8 cellular contexts compared by ENCODE assay signal in the genomic region with DNA sequence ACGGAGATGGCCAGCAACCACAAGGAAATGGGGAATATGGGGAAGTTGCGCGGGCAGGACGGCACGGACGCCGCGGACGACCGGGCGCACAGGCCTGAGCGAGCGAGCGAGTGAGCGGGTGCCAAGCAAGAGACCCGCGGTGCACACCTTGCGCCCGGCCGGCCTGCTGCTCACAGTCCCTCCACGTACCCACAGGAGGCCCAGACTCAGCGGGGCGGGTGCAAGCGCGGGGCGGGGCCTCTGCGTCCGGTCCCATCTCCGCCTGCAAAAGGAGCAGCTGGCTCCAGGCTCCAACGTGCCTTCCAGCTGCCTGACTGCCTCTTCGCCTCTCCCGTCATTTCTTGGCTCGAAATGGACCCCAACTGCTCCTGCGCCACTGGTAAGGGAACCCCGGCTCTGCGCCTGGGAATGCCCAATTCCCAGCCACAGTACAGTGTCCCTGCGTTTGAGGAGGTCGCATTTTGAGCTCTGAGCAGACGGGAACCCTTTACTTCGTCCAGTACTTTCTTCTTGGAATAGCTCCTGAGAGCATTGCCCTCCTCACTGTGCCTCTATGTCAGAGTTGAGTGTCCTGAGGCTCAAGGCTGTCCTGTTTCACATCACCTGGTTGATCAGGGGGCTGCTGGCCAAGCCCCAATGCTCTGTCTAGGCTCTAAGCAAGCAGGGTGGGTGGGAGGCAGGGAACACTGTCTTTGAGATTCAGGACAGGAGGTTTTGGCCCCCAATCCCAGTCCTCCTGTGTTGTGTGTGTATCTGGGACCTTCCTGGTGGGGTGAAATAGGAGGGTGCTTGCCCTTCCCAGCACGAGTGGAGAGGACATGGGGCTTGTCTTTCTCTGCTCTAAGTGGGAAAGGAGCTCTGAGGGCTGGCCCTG. TPM values are rescaled to one million over a fixed set of nuclear protein-coding genes. Genes with fewer than 3 reads are reported as not detected.
DNase-seq lines count a peak whose midpoint lies in the region; ATAC-seq, FAIRE-seq and TF ChIP-seq lines count a peak whose summit lies in the region.

No MANE protein-coding gene starts in this region.

- H3K4me2 ChIP-seq in keratinocyte (ENCODE audit: control insufficient read depth, extremely low read depth, insufficient read depth, low read depth, low read length), result peak overlapping the region; percentile 90
- H3K4me2 ChIP-seq in smooth muscle cell, result peak overlapping the region; percentile 86

- H3K9ac ChIP-seq in NT2/D1 (ENCODE audit: insufficient read length, low read depth) (peak overlapping the region; percentile 77), keratinocyte (ENCODE audit: control insufficient read depth, extremely low read depth, insufficient read depth, low read length) (peak overlapping the region; percentile 44), smooth muscle cell (ENCODE audit: low read depth) (no peak overlapping the region)

- DNase-seq in AG10803 (ENCODE audit: low read depth), result peak; percentile 75
- DNase-seq in NT2/D1 (ENCODE audit: low read depth, low spot score), result no peak
- peak; percentile 56 for DNase-seq in bronchial epithelial cell (ENCODE audit: low read depth)
- DNase-seq in keratinocyte (ENCODE audit: low read depth, low spot score), result no peak
- no peak for DNase-seq in smooth muscle cell (lab: John Stamatoyannopoulos, UW; ENCODE audit: unreplicated experiment)

- H3K9me3 ChIP-seq in NT2/D1 (ENCODE audit: insufficient read depth, low read length), result no peaks in the 10 kb centered on the region
- no peaks in the 10 kb centered on the region for H3K9me3 ChIP-seq in keratinocyte (ENCODE audit: control insufficient read depth, low read depth, low read length)
- no peaks in the 10 kb centered on the region for H3K9me3 ChIP-seq in smooth muscle cell (replicated peaks; ENCODE audit: low read depth)

- H3K27me3 ChIP-seq in NT2/D1 (ENCODE audit: insufficient read depth, insufficient read length) (peaks cover 33% of the 10 kb centered on the region), bronchial epithelial cell (ENCODE audit: control insufficient read depth, insufficient read depth, low read length) (no peaks in the 10 kb centered on the region), keratinocyte (ENCODE audit: control insufficient read depth, extremely low read depth, insufficient read depth, low read length) (no peaks in the 10 kb centered on the region), smooth muscle cell (ENCODE audit: low read depth) (peaks cover 42% of the 10 kb centered on the region)

- ATAC-seq in GM18498 (IDR thresholded peaks at IDR 0.05; ENCODE audit: unreplicated experiment) (no peak), HG03442 (IDR thresholded peaks at IDR 0.05; ENCODE audit: unreplicated experiment) (no peak), GM18909 (IDR thresholded peaks at IDR 0.05; ENCODE audit: poor library complexity, unreplicated experiment) (no peak)

- H3K36me3 ChIP-seq in NT2/D1 (ENCODE audit: insufficient read depth, insufficient read length, low read length) (no peaks in the 10 kb centered on the region), bronchial epithelial cell (ENCODE audit: control insufficient read depth, insufficient read depth, low read length) (no peaks in the 10 kb centered on the region), keratinocyte (ENCODE audit: control insufficient read depth in 2 of 2, extremely low read depth in 1 of 2, insufficient read depth in 2 of 2, low read length in 2 of 2) (no peaks in the 10 kb centered on the region), smooth muscle cell (ENCODE audit: low read depth) (no peaks in the 10 kb centered on the region)

- H3K4me3 ChIP-seq in AG10803 (ENCODE audit: low read length) (peak overlapping the region; percentile 49), NT2/D1 (ENCODE audit: insufficient read length, low read depth) (peak overlapping the region; percentile 67), bronchial epithelial cell (ENCODE audit: low read depth, low read length) (peak overlapping the region; percentile 32), keratinocyte (ENCODE audit: control insufficient read depth in 2 of 3, extremely low read depth in 1 of 3, insufficient read depth in 2 of 3, low read depth in 1 of 3, low read length in 3 of 3) (peak overlapping the region; percentile 30 to 71 (median 48)), smooth muscle cell (peak overlapping the region; percentile 41)

- H3K79me2 ChIP-seq in keratinocyte (ENCODE audit: control insufficient read depth, insufficient read depth, low read length) (no peaks in the 10 kb centered on the region), smooth muscle cell (ENCODE audit: low read depth) (no peaks in the 10 kb centered on the region)

- TF ChIP-seq CTCF in AG10803 (conservative IDR thresholded peaks at IDR 0.05; ENCODE audit: low read length) (no peak), bronchial epithelial cell (IDR thresholded peaks at IDR 0.05; ENCODE audit: insufficient read depth, low read length, severe bottlenecking) (no peak), keratinocyte (optimal IDR thresholded peaks at IDR 0.05 in 1 of 3, IDR thresholded peaks at IDR 0.05 in 1 of 3, conservative IDR thresholded peaks at IDR 0.05 in 1 of 3; ENCODE audit: extremely low read depth in 1 of 3, insufficient read depth in 2 of 3, low read length in 3 of 3) (no peak), smooth muscle cell (IDR thresholded peaks at IDR 0.05; ENCODE audit: borderline replicate concordance, insufficient read depth, poor library complexity, severe bottlenecking) (no peak)

- H3K27ac ChIP-seq in keratinocyte (ENCODE audit: control insufficient read depth, insufficient read depth, low read length), result peak overlapping the region; percentile 14
- no peak overlapping the region for H3K27ac ChIP-seq in smooth muscle cell (ENCODE audit: low read depth)

- 11% methylated on average over 34 of the region's 41 CpGs for WGBS in smooth muscle cell (ENCODE audit: low lambda C conversion rate)

- no peak for FAIRE-seq in bronchial epithelial cell (lab: Jason Lieb, UNC)
- no peak for FAIRE-seq in keratinocyte (lab: Jason Lieb, UNC)

- H3K4me1 ChIP-seq in NT2/D1 (ENCODE audit: insufficient read depth, insufficient read length) (peaks cover 9% of the 10 kb centered on the region), keratinocyte (ENCODE audit: control insufficient read depth, extremely low read depth, insufficient read depth, low read length) (peaks cover 36% of the 10 kb centered on the region), smooth muscle cell (ENCODE audit: low read depth) (no peaks in the 10 kb centered on the region)

- H4K20me1 ChIP-seq in keratinocyte (ENCODE audit: control insufficient read depth, extremely low read depth, insufficient read depth, low read length) (no peaks in the 10 kb centered on the region), smooth muscle cell (ENCODE audit: low read depth) (no peaks in the 10 kb centered on the region)

- H2AFZ ChIP-seq in keratinocyte (ENCODE audit: control insufficient read depth, low read length) (peak overlapping the region; percentile 87), smooth muscle cell (ENCODE audit: low read depth) (peak overlapping the region; percentile 94)

- dilution Hi-C loops in keratinocyte (cut with MboI; ENCODE audit: extremely low pct_ligation_motif_present, low sequenced_read_pairs), result no loop called here

- no peaks in the 10 kb centered on the region for H3K9me1 ChIP-seq in keratinocyte (ENCODE audit: control insufficient read depth, extremely low read depth, insufficient read depth, low read length)

- no peaks in the 10 kb centered on the region for H3F3A ChIP-seq in smooth muscle cell (ENCODE audit: low read depth)

RNA-seq across cellular contexts. Expression of a gene that starts 8.1 kb away (rescaled TPM):
- total RNA-seq in bronchial epithelial cell (60.8 and 90.5 TPM in 2 replicates), smooth muscle cell (0.67 and 2.0 TPM in 2 replicates)
- polyA plus RNA-seq in keratinocyte (394 to 1,732 TPM (median 404 TPM) in 3 replicates), smooth muscle cell (2.2 and 10.3 TPM in 2 replicates)
- polyA plus RNA-seq in keratinocyte (2011; ENCODE audit: low read depth), result 55.2 TPM
- 1,504 and 3,462 TPM in 2 replicates for polyA plus RNA-seq in keratinocyte (2011; cell fraction: cytosol; rRNA removed)
- 621 and 624 TPM in 2 replicates for polyA plus RNA-seq in keratinocyte (2011; cell fraction: nucleus; rRNA removed)
- polyA plus RNA-seq in keratinocyte (2012; ENCODE audit: low replicate concordance), result 688 and 1,595 TPM in 2 replicates
- polyA minus RNA-seq in keratinocyte, result 298 to 744 TPM (median 398 TPM) in 3 replicates
- 667 TPM for polyA minus RNA-seq in keratinocyte (2011; cell fraction: cytosol; rRNA and poly(A)+ RNA removed)
- polyA minus RNA-seq in keratinocyte (2011; cell fraction: nucleus; rRNA and poly(A)+ RNA removed), result 76.9 and 81.7 TPM in 2 replicates

RNA-seq across cellular contexts. Expression of a gene that starts 9.1 kb away (rescaled TPM):
- total RNA-seq in bronchial epithelial cell (10.0 and 34.0 TPM in 2 replicates), smooth muscle cell (12.6 and 14.8 TPM in 2 replicates)
- polyA plus RNA-seq in keratinocyte (489 to 1,016 TPM (median 990 TPM) in 3 replicates), smooth muscle cell (171 and 225 TPM in 2 replicates)
- 310 TPM for polyA plus RNA-seq in keratinocyte (2011; ENCODE audit: low read depth)
- 741 and 1,546 TPM in 2 replicates for polyA plus RNA-seq in keratinocyte (2011; cell fraction: cytosol; rRNA removed)
- polyA plus RNA-seq in keratinocyte (2011; cell fraction: nucleus; rRNA removed), result 335 and 470 TPM in 2 replicates
- 2,479 and 10,771 TPM in 2 replicates for polyA plus RNA-seq in keratinocyte (2012; ENCODE audit: low replicate concordance)
- 401 to 1,828 TPM (median 417 TPM) in 3 replicates for polyA minus RNA-seq in keratinocyte
- polyA minus RNA-seq in keratinocyte (2011; cell fraction: cytosol; rRNA and poly(A)+ RNA removed), result 2,677 TPM
- polyA minus RNA-seq in keratinocyte (2011; cell fraction: nucleus; rRNA and poly(A)+ RNA removed), result 152 and 202 TPM in 2 replicates

RNA-seq across cellular contexts. Expression of a gene that starts 15.0 kb away (rescaled TPM):
- 0.26 TPM in 1 of 2 replicates, not detected in the other for total RNA-seq in bronchial epithelial cell
- polyA plus RNA-seq in keratinocyte, result 0.20 to 0.74 TPM (median 0.24 TPM) in 3 replicates
- polyA plus RNA-seq in keratinocyte (2011; ENCODE audit: low read depth), result not detected
- polyA plus RNA-seq in keratinocyte (2011; cell fraction: cytosol; rRNA removed), result 0.32 and 0.65 TPM in 2 replicates
- 0.27 TPM in 1 of 2 replicates, not detected in the other for polyA plus RNA-seq in keratinocyte (2011; cell fraction: nucleus; rRNA removed)
- polyA plus RNA-seq in keratinocyte (2012; ENCODE audit: low replicate concordance), result 0.79 and 1.1 TPM in 2 replicates
- polyA minus RNA-seq in keratinocyte, result 0.56 to 0.76 TPM in 2 of 3 replicates, not detected in the other
- not detected for polyA minus RNA-seq in keratinocyte (2011; cell fraction: cytosol; rRNA and poly(A)+ RNA removed)
- polyA minus RNA-seq in keratinocyte (2011; cell fraction: nucleus; rRNA and poly(A)+ RNA removed), result not detected in 2 replicates
- not detected in 2 replicates for total RNA-seq in smooth muscle cell
- polyA plus RNA-seq in smooth muscle cell, result 0.19 TPM in 1 of 2 replicates, not detected in the other

RNA-seq across cellular contexts. Expression of a gene that starts 21.0 kb away (rescaled TPM):
- not detected in 2 replicates for total RNA-seq in bronchial epithelial cell
- polyA plus RNA-seq in keratinocyte, result not detected in 3 replicates
- not detected for polyA plus RNA-seq in keratinocyte (2011; ENCODE audit: low read depth)
- not detected in 2 replicates for polyA plus RNA-seq in keratinocyte (2011; cell fraction: cytosol; rRNA removed)
- not detected in 2 replicates for polyA plus RNA-seq in keratinocyte (2011; cell fraction: nucleus; rRNA removed)
- polyA plus RNA-seq in keratinocyte (2012; ENCODE audit: low replicate concordance), result 0.93 TPM in 1 of 2 replicates, not detected in the other
- polyA minus RNA-seq in keratinocyte, result not detected in 3 replicates
- not detected for polyA minus RNA-seq in keratinocyte (2011; cell fraction: cytosol; rRNA and poly(A)+ RNA removed)
- not detected in 2 replicates for polyA minus RNA-seq in keratinocyte (2011; cell fraction: nucleus; rRNA and poly(A)+ RNA removed)
- total RNA-seq in smooth muscle cell, result not detected in 2 replicates
- polyA plus RNA-seq in smooth muscle cell, result not detected in 2 replicates

RNA-seq across cellular contexts. Expression of a gene that starts 28.1 kb away (rescaled TPM):
- not detected in 2 replicates for total RNA-seq in bronchial epithelial cell
- polyA plus RNA-seq in keratinocyte, result not detected in 3 replicates
- not detected for polyA plus RNA-seq in keratinocyte (2011; ENCODE audit: low read depth)
- not detected in 2 replicates for polyA plus RNA-seq in keratinocyte (2011; cell fraction: cytosol; rRNA removed)
- polyA plus RNA-seq in keratinocyte (2011; cell fraction: nucleus; rRNA removed), result not detected in 2 replicates
- not detected in 2 replicates for polyA plus RNA-seq in keratinocyte (2012; ENCODE audit: low replicate concordance)
- not detected in 3 replicates for polyA minus RNA-seq in keratinocyte
- polyA minus RNA-seq in keratinocyte (2011; cell fraction: cytosol; rRNA and poly(A)+ RNA removed), result not detected
- polyA minus RNA-seq in keratinocyte (2011; cell fraction: nucleus; rRNA and poly(A)+ RNA removed), result not detected in 2 replicates
- total RNA-seq in smooth muscle cell, result not detected in 2 replicates
- 0.65 TPM in 1 of 2 replicates, not detected in the other for polyA plus RNA-seq in smooth muscle cell

Comparison
In these comparisons a context has a peak if more than half of its experiments do, and no peak if none do; other contexts are left out.
1. DNase-seq: peak in AG10803 (single experiment) and bronchial epithelial cell (single experiment); none in NT2/D1 (single experiment), keratinocyte (single experiment) and smooth muscle cell (single experiment).
2. RNA of a gene that starts 8.1 kb away (total RNA-seq): 60.8 to 90.5 TPM in bronchial epithelial cell; 0.67 to 2.0 TPM in smooth muscle cell; every median in the first group is over 10 times any median in the second.
3. Peak in every context shown above with its lines, with median percentiles within 50 percentile points of each other: H3K4me3 ChIP-seq.